8 cellular contexts compared by ENCODE assay signal in genomic region chr2:206642075-206643025, GRCh38. TPM values are rescaled to one million over a fixed set of nuclear protein-coding genes. Genes with fewer than 3 reads are reported as not detected.
DNase-seq lines count a peak whose midpoint lies in the region; ATAC-seq and TF ChIP-seq lines count a peak whose summit lies in the region.

TSS of gene FAM237A (plus strand) at chr2:206642487. CDS start at chr2:206644237, 1,750 bp downstream.

- no peaks in the 10 kb centered on the region for H3F3A ChIP-seq in PC-3 (ENCODE audit: low read length, unreplicated experiment)
- no peaks in the 10 kb centered on the region for H3F3A ChIP-seq in neural cell (ENCODE audit: insufficient read depth, low read length, poor library complexity, severe bottlenecking)

- TF ChIP-seq CTCF in PC-3 (conservative IDR thresholded peaks at IDR 0.05; ENCODE audit: low read depth, low read length) (no peak), epithelial cell of esophagus (IDR thresholded peaks at IDR 0.05; ENCODE audit: insufficient read depth, low read depth, low read length, missing control alignments) (no peak), neural cell (IDR thresholded peaks at IDR 0.05; ENCODE audit: poor library complexity, severe bottlenecking) (no peak)

- peaks cover 15% of the 10 kb centered on the region; the same call in 1 of the 2 replicates for H3K27me3 ChIP-seq in PC-3 (ENCODE audit: low read length)
- H3K27me3 ChIP-seq in neural cell (ENCODE audit: insufficient read depth, low read depth, low read length): peaks cover 46% of the 10 kb centered on the region

- H3K4me1 ChIP-seq in PC-3 (ENCODE audit: insufficient read depth, low read length): no peaks in the 10 kb centered on the region

- peak; percentile 3 for DNase-seq in activated T-cell treated with anti-CD3 and anti-CD28 coated beads for 48 hours (ENCODE audit: low read depth)
- DNase-seq in activated T-cell treated with anti-CD3 and anti-CD28 coated beads, Interleukin-2, amount 50 U/mL, for 1 hour: no peak
- DNase-seq in PC-3: peak; percentile 58
- DNase-seq in epithelial cell of esophagus (ENCODE audit: low read depth): peak; percentile 77
- no peak for DNase-seq in stimulated activated naive CD4-positive, alpha-beta T cell treated with Interleukin-2 at 50 U/mL for 16 hours (lab: John Stamatoyannopoulos, UW)
- no peak for DNase-seq in NCI-H1694 (lab: John Stamatoyannopoulos, UW)
- DNase-seq in NCI-H345 treated with DMSO at 0.1 percent for 48 hours (lab: John Stamatoyannopoulos, UW; ENCODE audit: unreplicated experiment): no peak

- H3K9me3 ChIP-seq in PC-3 (ENCODE audit: low read length): no peaks in the 10 kb centered on the region
- H3K9me3 ChIP-seq in neural cell (ENCODE audit: low read length): no peaks in the 10 kb centered on the region

- no peaks in the 10 kb centered on the region for H3K36me3 ChIP-seq in PC-3 (ENCODE audit: low read depth, low read length)
- H3K36me3 ChIP-seq in neural cell (ENCODE audit: insufficient read depth, low read length): no peaks in the 10 kb centered on the region

- no peak for TF ChIP-seq EP300 in neural cell (conservative IDR thresholded peaks at IDR 0.05; ENCODE audit: poor library complexity, severe bottlenecking)

- H3K4me2 ChIP-seq in PC-3 (ENCODE audit: low read length) (no peak within 1 kb of the TSS), neural cell (ENCODE audit: low read length) (peak within 1 kb of the TSS; percentile 38)

- no peaks in the 10 kb centered on the region for H3K79me2 ChIP-seq in PC-3 (ENCODE audit: low read length)
- H3K79me2 ChIP-seq in neural cell (replicated peaks; ENCODE audit: insufficient read depth, low read length): no peaks in the 10 kb centered on the region

- POLR2A ChIA-PET in PC-3 (lab: Charles Lee; ENCODE audit: unreplicated experiment): no interaction called here

- BruUV-seq in PC-3 (replicated peaks; lab: Mats Ljungman, UMichigan): no TSS peak

- no peak within 1 kb of the TSS for H2AFZ ChIP-seq in PC-3 (ENCODE audit: low read length)
- no peak within 1 kb of the TSS for H2AFZ ChIP-seq in neural cell (ENCODE audit: low read depth, low read length)

- intact Hi-C loops in PC-3 (cut with micrococcal nuclease): no loop called here

- peak; percentile 46; the same call in 1 of the 2 replicates for ATAC-seq in PC-3

- H3K9ac ChIP-seq in PC-3 (ENCODE audit: low read length): no peak within 1 kb of the TSS
- H3K9ac ChIP-seq in neural cell (ENCODE audit: low read length): no peak within 1 kb of the TSS

- H3K9me2 ChIP-seq in PC-3 (replicated peaks; ENCODE audit: low read length) (no peaks in the 10 kb centered on the region), neural cell (ENCODE audit: insufficient read depth, low read length) (no peaks in the 10 kb centered on the region)

- H4K20me1 ChIP-seq in PC-3 (ENCODE audit: low read length) (no peaks in the 10 kb centered on the region), neural cell (ENCODE audit: insufficient read depth) (no peaks in the 10 kb centered on the region)

- H3K4me3 ChIP-seq in PC-3 (ENCODE audit: low read length) (no peak within 1 kb of the TSS), epithelial cell of esophagus (ENCODE audit: low read length) (no peak within 1 kb of the TSS), neural cell (ENCODE audit: low read length) (peak within 1 kb of the TSS; percentile 64)

- H3K27ac ChIP-seq in PC-3 (ENCODE audit: low read length) (no peak within 1 kb of the TSS), neural cell (ENCODE audit: low read length) (no peak within 1 kb of the TSS)

- TF ChIP-seq RAD21 in neural cell (conservative IDR thresholded peaks at IDR 0.05): no peak

- CTCF ChIA-PET in PC-3 (lab: Charles Lee): no interaction called here

TF ChIP-seq in neural cell, 6 proteins besides CTCF, POLR2A, EP300 and RAD21:
- TF ChIP-seq REST (IDR thresholded peaks at IDR 0.05; ENCODE audit: borderline replicate concordance) (peak; percentile 81), SMC3 (conservative IDR thresholded peaks at IDR 0.05; ENCODE audit: poor library complexity) (no peak)
TF ChIP-seq in neural cell: peak in this region for 1.

RNA-seq across cellular contexts. Expression of gene FAM237A, which starts in this region (rescaled TPM):
- total RNA-seq in PC-3 (2014; rRNA removed): not detected in 2 replicates
- not detected in 2 replicates for polyA plus RNA-seq in neural cell
- polyA minus RNA-seq in neural cell: not detected in 2 replicates

Comparison
In these comparisons a context has a peak if more than half of its experiments do, and no peak if none do; other contexts are left out.
1. DNase-seq: peak in activated T-cell treated with anti-CD3 and anti-CD28 coated beads for 48 hours (single experiment) and epithelial cell of esophagus (single experiment); none in activated T-cell treated with anti-CD3 and anti-CD28 coated beads, Interleukin-2, amount 50 U/mL, for 1 hour (single experiment), stimulated activated naive CD4-positive, alpha-beta T cell treated with Interleukin-2 at 50 U/mL for 16 hours (single experiment), NCI-H1694 (single experiment) and NCI-H345 treated with DMSO at 0.1 percent for 48 hours (single experiment).
2. Peak in DNase-seq and ATAC-seq in PC-3; RNA of the gene not detected or under 1 TPM.